In the genomic region with DNA sequence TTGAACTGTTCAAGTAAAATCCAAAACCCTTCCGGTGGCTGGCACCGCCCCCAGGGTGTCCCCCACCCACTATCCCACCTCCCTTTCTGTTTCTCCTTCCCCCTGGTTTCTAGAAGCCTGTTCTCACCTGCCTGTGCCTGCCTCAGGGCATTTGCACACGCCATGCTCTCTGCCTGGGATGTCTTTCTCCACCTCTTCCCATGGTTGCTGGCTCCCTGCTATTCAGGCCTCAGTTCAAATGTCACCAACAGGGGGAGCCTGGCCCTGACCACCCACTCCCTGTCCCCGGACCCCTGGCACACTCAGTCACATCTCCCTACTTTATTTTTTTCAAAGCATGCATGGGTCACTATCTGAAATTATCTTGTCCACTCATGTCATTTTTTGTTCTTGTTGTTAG, we compare ENCODE assay signal across 1 cellular context.
A peak's percentile ranks its signal among the peaks of the same experiment; 100 is the strongest.
TF ChIP-seq lines count a peak whose summit lies in the region.

No MANE protein-coding gene starts in this region.

TF ChIP-seq in K562, 482 proteins besides CTCF, POLR2A, EP300 and RAD21 (continued from another document and continues in another):
- TF ChIP-seq ZBTB9 (CRISPR knock-in tag; IDR thresholded peaks at IDR 0.05), result no peak
- TF ChIP-seq POLR3A (IDR thresholded peaks at IDR 0.05; ENCODE audit: borderline replicate concordance, extremely low read depth, insufficient read depth, insufficient read length), result no peak
- TF ChIP-seq, protein P1, sequence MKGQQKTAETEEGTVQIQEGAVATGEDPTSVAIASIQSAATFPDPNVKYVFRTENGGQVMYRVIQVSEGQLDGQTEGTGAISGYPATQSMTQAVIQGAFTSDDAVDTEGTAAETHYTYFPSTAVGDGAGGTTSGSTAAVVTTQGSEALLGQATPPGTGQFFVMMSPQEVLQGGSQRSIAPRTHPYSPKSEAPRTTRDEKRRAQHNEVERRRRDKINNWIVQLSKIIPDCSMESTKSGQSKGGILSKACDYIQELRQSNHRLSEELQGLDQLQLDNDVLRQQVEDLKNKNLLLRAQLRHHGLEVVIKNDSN (CRISPR knock-in tag; IDR thresholded peaks at IDR 0.05), result no peak
- TF ChIP-seq RB1 (IDR thresholded peaks at IDR 0.05; ENCODE audit: low read depth), result no peak
- no peak for TF ChIP-seq U2AF2 (optimal IDR thresholded peaks at IDR 0.05; ENCODE audit: low read depth, low read length)
- TF ChIP-seq ZNF41 (CRISPR knock-in tag; conservative IDR thresholded peaks at IDR 0.05), result no peak
- TF ChIP-seq RBM17 (IDR thresholded peaks at IDR 0.05; ENCODE audit: borderline replicate concordance, low read depth, low read length), result no peak
- TF ChIP-seq PRPF4 (IDR thresholded peaks at IDR 0.05; ENCODE audit: insufficient read depth, low read depth, low read length, poor library complexity, severe bottlenecking), result no peak
- TF ChIP-seq ZNF699 (CRISPR knock-in tag; IDR thresholded peaks at IDR 0.05; ENCODE audit: insufficient replicate concordance), result no peak
- TF ChIP-seq ETS1 (conservative IDR thresholded peaks at IDR 0.05; ENCODE audit: control insufficient read depth, low read depth, low read length), result no peak
- peak; percentile 41 for TF ChIP-seq RBM25 (IDR thresholded peaks at IDR 0.05; ENCODE audit: low read depth, low read length, severe bottlenecking)
- no peak for TF ChIP-seq SAP30 (IDR thresholded peaks at IDR 0.05; ENCODE audit: borderline replicate concordance, insufficient read depth, low read depth, low read length, poor library complexity, severe bottlenecking)
- TF ChIP-seq ZKSCAN8 (CRISPR knock-in tag; IDR thresholded peaks at IDR 0.05), result no peak
- no peak for TF ChIP-seq BRF1 (IDR thresholded peaks at IDR 0.05; ENCODE audit: borderline replicate concordance, extremely low read depth, insufficient read length)
- no peak for TF ChIP-seq HNRNPH1 (optimal IDR thresholded peaks at IDR 0.05; ENCODE audit: low read depth, low read length)
- TF ChIP-seq DIDO1 (tag; IDR thresholded peaks at IDR 0.05; ENCODE audit: low read depth), result no peak
- no peak for TF ChIP-seq ATF7 (IDR thresholded peaks at IDR 0.05)
- TF ChIP-seq NR0B1 (IDR thresholded peaks at IDR 0.05; ENCODE audit: partially characterized antibody), result no peak
- TF ChIP-seq GABPA (tag; conservative IDR thresholded peaks at IDR 0.05; ENCODE audit: low read depth), result no peak
- TF ChIP-seq, protein P2, sequence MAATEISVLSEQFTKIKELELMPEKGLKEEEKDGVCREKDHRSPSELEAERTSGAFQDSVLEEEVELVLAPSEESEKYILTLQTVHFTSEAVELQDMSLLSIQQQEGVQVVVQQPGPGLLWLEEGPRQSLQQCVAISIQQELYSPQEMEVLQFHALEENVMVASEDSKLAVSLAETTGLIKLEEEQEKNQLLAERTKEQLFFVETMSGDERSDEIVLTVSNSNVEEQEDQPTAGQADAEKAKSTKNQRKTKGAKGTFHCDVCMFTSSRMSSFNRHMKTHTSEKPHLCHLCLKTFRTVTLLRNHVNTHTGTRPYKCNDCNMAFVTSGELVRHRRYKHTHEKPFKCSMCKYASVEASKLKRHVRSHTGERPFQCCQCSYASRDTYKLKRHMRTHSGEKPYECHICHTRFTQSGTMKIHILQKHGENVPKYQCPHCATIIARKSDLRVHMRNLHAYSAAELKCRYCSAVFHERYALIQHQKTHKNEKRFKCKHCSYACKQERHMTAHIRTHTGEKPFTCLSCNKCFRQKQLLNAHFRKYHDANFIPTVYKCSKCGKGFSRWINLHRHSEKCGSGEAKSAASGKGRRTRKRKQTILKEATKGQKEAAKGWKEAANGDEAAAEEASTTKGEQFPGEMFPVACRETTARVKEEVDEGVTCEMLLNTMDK (IDR thresholded peaks at IDR 0.05; ENCODE audit: borderline replicate concordance, insufficient read depth, low read depth, low read length, poor library complexity, severe bottlenecking), result peak; percentile 82
- no peak for TF ChIP-seq TAF15 (IDR thresholded peaks at IDR 0.05; ENCODE audit: low read depth, low read length)
- no peak for TF ChIP-seq NR3C1 (CRISPR knock-in tag; IDR thresholded peaks at IDR 0.05)
- TF ChIP-seq HEY1 (CRISPR knock-in tag; IDR thresholded peaks at IDR 0.05; ENCODE audit: borderline replicate concordance), result no peak
- TF ChIP-seq ZSCAN29 (IDR thresholded peaks at IDR 0.05), result no peak
- TF ChIP-seq ZBTB7A (IDR thresholded peaks at IDR 0.05; ENCODE audit: borderline replicate concordance, control insufficient read depth, low read depth, low read length), result peak; percentile 90
- TF ChIP-seq, protein P3, sequence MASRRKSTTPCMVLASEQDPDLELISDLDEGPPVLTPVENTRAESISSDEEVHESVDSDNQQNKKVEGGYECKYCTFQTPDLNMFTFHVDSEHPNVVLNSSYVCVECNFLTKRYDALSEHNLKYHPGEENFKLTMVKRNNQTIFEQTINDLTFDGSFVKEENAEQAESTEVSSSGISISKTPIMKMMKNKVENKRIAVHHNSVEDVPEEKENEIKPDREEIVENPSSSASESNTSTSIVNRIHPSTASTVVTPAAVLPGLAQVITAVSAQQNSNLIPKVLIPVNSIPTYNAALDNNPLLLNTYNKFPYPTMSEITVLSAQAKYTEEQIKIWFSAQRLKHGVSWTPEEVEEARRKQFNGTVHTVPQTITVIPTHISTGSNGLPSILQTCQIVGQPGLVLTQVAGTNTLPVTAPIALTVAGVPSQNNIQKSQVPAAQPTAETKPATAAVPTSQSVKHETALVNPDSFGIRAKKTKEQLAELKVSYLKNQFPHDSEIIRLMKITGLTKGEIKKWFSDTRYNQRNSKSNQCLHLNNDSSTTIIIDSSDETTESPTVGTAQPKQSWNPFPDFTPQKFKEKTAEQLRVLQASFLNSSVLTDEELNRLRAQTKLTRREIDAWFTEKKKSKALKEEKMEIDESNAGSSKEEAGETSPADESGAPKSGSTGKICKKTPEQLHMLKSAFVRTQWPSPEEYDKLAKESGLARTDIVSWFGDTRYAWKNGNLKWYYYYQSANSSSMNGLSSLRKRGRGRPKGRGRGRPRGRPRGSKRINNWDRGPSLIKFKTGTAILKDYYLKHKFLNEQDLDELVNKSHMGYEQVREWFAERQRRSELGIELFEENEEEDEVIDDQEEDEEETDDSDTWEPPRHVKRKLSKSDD (conservative IDR thresholded peaks at IDR 0.05; ENCODE audit: low read length), result no peak
- no peak for TF ChIP-seq POLR2B (IDR thresholded peaks at IDR 0.05; ENCODE audit: low read depth, partially characterized antibody)
- no peak for TF ChIP-seq ARNT (IDR thresholded peaks at IDR 0.05)
- TF ChIP-seq BCOR (IDR thresholded peaks at IDR 0.05), result peak; percentile 69
- no peak for TF ChIP-seq AFF4 (CRISPR knock-in tag; IDR thresholded peaks at IDR 0.05)
- no peak for TF ChIP-seq ID3 (CRISPR knock-in tag; IDR thresholded peaks at IDR 0.05)
- peak; percentile 59; the same call in 1 of the 2 replicates for TF ChIP-seq ID3 (tag; IDR thresholded peaks at IDR 0.05)
- no peak for TF ChIP-seq HNRNPLL (IDR thresholded peaks at IDR 0.05; ENCODE audit: low read depth, low read length, poor library complexity, severe bottlenecking)
- TF ChIP-seq GTF2A2 (tag; IDR thresholded peaks at IDR 0.05), result no peak
- TF ChIP-seq ZNF778 (CRISPR knock-in tag; IDR thresholded peaks at IDR 0.05), result no peak
- no peak for TF ChIP-seq ZNF232 (CRISPR knock-in tag; IDR thresholded peaks at IDR 0.05)
- TF ChIP-seq MXD1 (CRISPR knock-in tag; IDR thresholded peaks at IDR 0.05; ENCODE audit: borderline replicate concordance, poor library complexity, severe bottlenecking), result no peak
- TF ChIP-seq HDAC2 (IDR thresholded peaks at IDR 0.05), result 0 out of 2 replicates have a peak, but pooled peaks have one; percentile 30
- TF ChIP-seq MBD2 (IDR thresholded peaks at IDR 0.05; ENCODE audit: borderline replicate concordance, low read depth), result no peak
- TF ChIP-seq SIN3B (IDR thresholded peaks at IDR 0.05; ENCODE audit: low read depth), result no peak
- 0 out of 2 replicates have a peak, but pooled peaks have one; percentile 53 for TF ChIP-seq NR2C2 (CRISPR knock-in tag; IDR thresholded peaks at IDR 0.05)
- peak; percentile 67; the same call in 1 of the 2 replicates for TF ChIP-seq NR2C2 (tag; IDR thresholded peaks at IDR 0.05)
- no peak for TF ChIP-seq MTA2 (IDR thresholded peaks at IDR 0.05; ENCODE audit: low read depth)
- TF ChIP-seq BRD4 (IDR thresholded peaks at IDR 0.05), result no peak
- TF ChIP-seq COPS2 (conservative IDR thresholded peaks at IDR 0.05), result no peak
- no peak for TF ChIP-seq KLF13 (tag; IDR thresholded peaks at IDR 0.05; ENCODE audit: borderline replicate concordance, low read depth)
- TF ChIP-seq BRD9 (IDR thresholded peaks at IDR 0.05; ENCODE audit: low read depth, partially characterized antibody), result no peak
- TF ChIP-seq ZNF146 (CRISPR knock-in tag; IDR thresholded peaks at IDR 0.05; ENCODE audit: unreplicated experiment), result no peak
- no peak for TF ChIP-seq KLF16 (IDR thresholded peaks at IDR 0.05)
- TF ChIP-seq NR2C1 (IDR thresholded peaks at IDR 0.05), result peak; percentile 85
- peak; percentile 73 for TF ChIP-seq NR2C1 (tag; IDR thresholded peaks at IDR 0.05)
- no peak for TF ChIP-seq ZNF511 (CRISPR knock-in tag; IDR thresholded peaks at IDR 0.05)
- TF ChIP-seq HDAC6 (IDR thresholded peaks at IDR 0.05; ENCODE audit: low read depth, low read length), result no peak
- TF ChIP-seq STAG1 (CRISPR knock-in tag; IDR thresholded peaks at IDR 0.05; ENCODE audit: borderline replicate concordance), result no peak
- TF ChIP-seq CBFB (CRISPR knock-in tag; IDR thresholded peaks at IDR 0.05), result no peak
- TF ChIP-seq RBM15 (IDR thresholded peaks at IDR 0.05; ENCODE audit: insufficient read depth, low read length), result no peak
- 0 out of 4 replicates have a peak, but pooled peaks of 1 of the 2 experiments have one; percentile 57 for TF ChIP-seq KDM1A (IDR thresholded peaks at IDR 0.05)
- TF ChIP-seq RBM34 (IDR thresholded peaks at IDR 0.05; ENCODE audit: borderline replicate concordance, insufficient read depth, low read length), result no peak
- no peak for TF ChIP-seq ZNF780A (CRISPR knock-in tag; IDR thresholded peaks at IDR 0.05)
